8 cellular contexts compared by ENCODE assay signal in genomic region chr5:57173318-57174127, GRCh38. TPM values are rescaled to one million over a fixed set of nuclear protein-coding genes. Genes with fewer than 3 reads are reported as not detected.
A peak's percentile ranks its signal among the peaks of the same experiment; 100 is the strongest.
DNase-seq lines count a peak whose midpoint lies in the region; ATAC-seq, FAIRE-seq and TF ChIP-seq lines count a peak whose summit lies in the region.

Gene GPBP1 (plus strand): TSS chr5:57174059. CDS start chr5:57214131, 40,072 bp downstream.

- TF ChIP-seq EP300 in upper lobe of left lung (IDR thresholded peaks at IDR 0.05) = peak in 2 of 4 donors; percentile 78 to 85

- H3K36me3 ChIP-seq in adrenal gland (replicated peaks in 1 of 2) (no peaks in the 10 kb centered on the region), heart left ventricle (peaks cover 0 to 5% (median 0%) of the 10 kb centered on the region in 9 donors), upper lobe of left lung (no peaks in the 10 kb centered on the region)

- peak; percentile 39 for TF ChIP-seq POLR2A in GM12892 (IDR thresholded peaks at IDR 0.05; ENCODE audit: low read depth, low read length)
- TF ChIP-seq POLR2A in adrenal gland (IDR thresholded peaks at IDR 0.05) = peak; percentile 66 to 80
- peak in 1 of 2 donors; percentile 45 for TF ChIP-seq POLR2A in heart left ventricle (IDR thresholded peaks at IDR 0.05)
- TF ChIP-seq POLR2A in upper lobe of left lung (IDR thresholded peaks at IDR 0.05) = peak in 3 of 4 donors; percentile 74 to 94 (median 90)

- TF ChIP-seq CTCF in adrenal gland (IDR thresholded peaks at IDR 0.05) (no peak), heart left ventricle (IDR thresholded peaks at IDR 0.05) (peak in 1 of 12 donors; percentile 3), upper lobe of left lung (IDR thresholded peaks at IDR 0.05) (peak in 3 of 6 experiments; percentile 14 to 18 (median 16))

- peak within 1 kb of the TSS; percentile 97 to 100 (median 99) for H3K27ac ChIP-seq in adrenal gland
- peak within 1 kb of the TSS; percentile 94 to 100 (median 99) for H3K27ac ChIP-seq in heart left ventricle
- H3K27ac ChIP-seq in upper lobe of left lung = peak within 1 kb of the TSS; percentile 97 to 100 (median 98)

- intact Hi-C loops in adrenal gland (cut with DNase I) (no loop called here), heart left ventricle (cut with DNase I) (loop anchor here in 8 of 10 donors (2.0 to 10.0 kb wide), 7 partner anchors 34 to 1179 kb away; partner anchors contain the start of genes MIER3 (in 2 of the 8), SETD9 (in 2 of the 8) and IL6ST (in 1 of the 8)), posterior cingulate gyrus (cut with DNase I) (loop anchor here (1.0 to 10.0 kb wide), 4 partner anchors 47 to 359 kb away; partner anchors contain the start of genes MAP3K1 and SETD9)

- H3K27me3 ChIP-seq in adrenal gland (no peaks in the 10 kb centered on the region), heart left ventricle (no peaks in the 10 kb centered on the region), upper lobe of left lung (no peaks in the 10 kb centered on the region)

- ATAC-seq in HG02852 (IDR thresholded peaks at IDR 0.05; ENCODE audit: unreplicated experiment) (peak; percentile 65), heart left ventricle (peak; percentile 91 to 95 (median 94)), upper lobe of left lung (ENCODE audit: low FRiP score in 2 of 2) (peak; percentile 96 to 99)

- H3K4me3 ChIP-seq in adrenal gland (peak within 1 kb of the TSS; percentile 58 to 99 (median 84)), heart left ventricle (peak within 1 kb of the TSS; percentile 71 to 98 (median 89)), upper lobe of left lung (peak within 1 kb of the TSS; percentile 51 to 79 (median 70))

- peak; percentile 98 for FAIRE-seq in GM12892 (lab: Jason Lieb, UNC)

- DNase-seq in GM12892 (ENCODE audit: insufficient read length) (peak; percentile 78), NCI-H146 (lab: John Stamatoyannopoulos, UW) (peak; percentile 99), T-helper 1 cell (peak; percentile 97 to 99 (median 98)), adrenal gland (peak; percentile 99), heart left ventricle (peak; percentile 99), posterior cingulate gyrus (peak; percentile 95 to 100 (median 98)), upper lobe of left lung (peak; percentile 98 to 99)

- H3K4me1 ChIP-seq in adrenal gland (replicated peaks in 1 of 2) (peaks cover 12 to 32% of the 10 kb centered on the region in 2 donors), heart left ventricle (peaks cover 9 to 46% (median 27%) of the 10 kb centered on the region in 12 donors), upper lobe of left lung (peaks cover 16 to 44% (median 29%) of the 10 kb centered on the region in 4 donors)

- 0 to 1% (median 0%) methylated on average over 19 to 83 of the region's 83 CpGs for WGBS in adrenal gland, 4 donors
- WGBS in heart left ventricle, 4 donors = 0 to 1% (median 0%) methylated on average over 53 to 83 of the region's 83 CpGs
- 0 to 1% methylated on average over 21 to 32 of the region's 83 CpGs for WGBS in upper lobe of left lung, 2 donors

- H3K9me3 ChIP-seq in adrenal gland (replicated peaks in 1 of 3) (no peaks in the 10 kb centered on the region), heart left ventricle (no peaks in the 10 kb centered on the region), upper lobe of left lung (no peaks in the 10 kb centered on the region)

RNA-seq across cellular contexts. Expression of gene GPBP1, which starts in this region (rescaled TPM):
- polyA plus RNA-seq in GM12892 (2012; ENCODE audit: missing spikeins) = 61.1 TPM
- total RNA-seq in adrenal gland (100 to 1,000 TPM in 1 of 8 donors, 10 to 100 TPM in 7; 38.7 to 103 (median 74.8) TPM), heart left ventricle (10 to 100 TPM; 41.8 to 60.9 (median 50.1) TPM), upper lobe of left lung (100 to 1,000 TPM in 2 of 6 donors, 10 to 100 TPM in 4; 50.0 to 131 (median 55.3) TPM)
- polyA plus RNA-seq in adrenal gland (100 to 1,000 TPM in 1 of 3 donors, 10 to 100 TPM in 2; 60.9 to 115 (median 92.6) TPM), heart left ventricle (10 to 100 TPM; 31.0 to 48.3 TPM)

Comparison
In these comparisons a context has a peak if more than half of its experiments do, and no peak if none do; other contexts are left out.
1. Peak in every context shown above with its lines: DNase-seq, ATAC-seq, H3K4me3 ChIP-seq and H3K27ac ChIP-seq.
2. intact Hi-C loops: an anchor here in heart left ventricle (2.0 to 10.0 kb wide) and posterior cingulate gyrus (1.0 to 10.0 kb wide); none called in adrenal gland.